Comparison of ENCODE assay signal across 28 cellular contexts in genomic region chr7:123303926-123304325, GRCh38.
"Had no signal": no experiment of that assay in that cellular context is flagged by ENCODE, and none has a peak within 500 bp of the region (broad histone marks: within the 10 kb centered on the region; RNA-seq: fewer than 3 reads in every experiment).

No MANE protein-coding gene starts in this region.

- H3K4me3 ChIP-seq: neural progenitor cell, ovary, psoas muscle, right lobe of liver, sigmoid colon, skin epidermis, smooth muscle cell, spleen, suprapubic skin, testis, tibial artery, transverse colon, upper lobe of right lung, uterus had no signal

- H2AFZ ChIP-seq: neural progenitor cell, parathyroid adenoma had no signal

- H3K9ac ChIP-seq: neural progenitor cell, parathyroid adenoma had no signal

- H3K27me3 ChIP-seq: neural progenitor cell, ovary, right lobe of liver, sigmoid colon, spleen, suprapubic skin, testis, tibial artery, transverse colon, upper lobe of right lung, uterus had no signal

- H3K27ac ChIP-seq: ovary, parathyroid adenoma, psoas muscle, right lobe of liver, sigmoid colon, skin epidermis, spleen, suprapubic skin, testis, tibial artery, transverse colon, upper lobe of right lung had no signal

- H3K36me3 ChIP-seq: neural progenitor cell, ovary, right lobe of liver, sigmoid colon, spleen, suprapubic skin, tibial artery, transverse colon, upper lobe of right lung, uterus had no signal

- H3K4me1 ChIP-seq: parathyroid adenoma, psoas muscle, right lobe of liver, sigmoid colon, spleen, suprapubic skin, testis, tibial artery, transverse colon, upper lobe of right lung, uterus had no signal

- H3K79me2 ChIP-seq: parathyroid adenoma had no signal

- DNase-seq: natural killer cell; occipital lobe; ovary; posterior cingulate gyrus; psoas muscle; right cardiac atrium; right lobe of liver; sigmoid colon; spleen; stimulated activated CD4-positive, alpha-beta T cell treated with anti-CD3 and anti-CD28 coated beads, Interleukin-12 subunit alpha, Interleukin-12 subunit beta, amount 100 ng/mL, for 4 hours; stimulated activated CD4-positive, alpha-beta T cell treated with anti-CD3 and anti-CD28 coated beads, Interleukin-1b, Interleukin-23, amount 100 ng/mL, for 48 hours; stimulated activated CD4-positive, alpha-beta T cell treated with anti-CD3 and anti-CD28 coated beads, Interleukin-4, amount 100 ng/mL, for 1 hour; stimulated activated CD4-positive, alpha-beta T cell treated with anti-CD3 and anti-CD28 coated beads, Interleukin-4, amount 100 ng/mL, for 4 hours; stimulated activated CD8-positive, alpha-beta memory T cell treated with anti-CD3 and anti-CD28 coated beads, Interleukin-4, amount 100 ng/mL, for 48 hours; stimulated activated naive CD4-positive, alpha-beta T cell; stimulated activated naive CD8-positive, alpha-beta T cell treated with anti-CD3 and anti-CD28 coated beads, Interleukin-15, amount 100 ng/mL, for 72 hours; stimulated activated naive CD8-positive, alpha-beta T cell treated with anti-CD3 and anti-CD28 coated beads, Interleukin-15, Interleukin-2, amounts not matched to agents 100 U/mL and 50 U/mL, for 24 hours; substantia nigra; testis; tibial artery; transverse colon; upper lobe of right lung; uterus had no signal

- H3K9me3 ChIP-seq: ovary, psoas muscle, right lobe of liver, sigmoid colon, suprapubic skin, testis, tibial artery, transverse colon, upper lobe of right lung, uterus had no signal

- H3K4me2 ChIP-seq: neural progenitor cell, smooth muscle cell had no signal
